2 cellular contexts compared by ENCODE assay signal in the genomic region with DNA sequence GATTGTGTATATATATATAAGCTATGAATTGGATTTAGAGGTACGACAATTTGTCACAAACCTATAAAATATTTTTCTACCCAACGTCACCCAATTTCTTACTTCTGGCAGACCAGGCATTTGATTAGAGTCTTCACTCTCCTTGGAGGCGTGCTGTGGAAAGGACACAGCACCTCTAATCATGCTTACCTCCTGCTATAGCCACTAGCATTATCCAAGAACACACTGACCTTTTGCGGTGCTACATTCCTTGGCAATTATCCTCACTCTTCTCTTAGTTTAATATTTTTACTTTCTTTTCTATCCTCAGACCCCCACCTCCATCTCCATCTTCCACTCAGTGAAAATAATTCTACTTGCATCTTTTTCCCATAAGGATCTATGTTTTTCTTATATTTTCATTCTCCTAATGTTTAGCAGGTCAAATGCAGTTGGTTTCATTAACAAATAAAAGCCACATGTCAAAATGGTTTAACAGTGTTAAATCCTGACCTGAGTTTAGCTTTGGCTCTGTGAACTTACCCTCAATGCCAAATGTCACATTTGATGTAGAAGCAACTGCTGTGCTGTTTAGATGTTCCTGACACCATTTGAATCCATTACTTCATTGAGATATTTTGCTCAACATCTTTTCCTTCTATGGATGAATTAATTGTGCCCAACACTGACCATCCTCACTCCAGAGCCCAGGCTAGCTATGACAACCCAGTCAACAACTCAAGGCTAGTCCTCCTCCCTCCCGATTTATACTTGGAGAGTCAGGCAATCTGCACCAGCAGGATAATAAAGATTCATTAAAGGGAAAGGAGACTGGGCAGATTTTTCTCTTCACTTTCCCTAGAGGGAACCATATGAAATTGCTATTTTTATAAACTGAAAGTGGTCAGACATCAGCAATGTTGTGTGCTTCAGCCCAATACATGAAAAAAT.
TF ChIP-seq lines count a peak whose summit lies in the region.

No MANE protein-coding gene starts in this region.

TF ChIP-seq in SK-N-SH, 30 proteins besides CTCF, POLR2A, EP300 and RAD21 (continues in another document):
- TF ChIP-seq MXI1 (IDR thresholded peaks at IDR 0.05; ENCODE audit: low read depth, low read length) (no peak), FOXJ3 (CRISPR knock-in tag; IDR thresholded peaks at IDR 0.05) (no peak), FOXM1 (IDR thresholded peaks at IDR 0.05; ENCODE audit: low read depth) (no peak), TAF1 (IDR thresholded peaks at IDR 0.05; ENCODE audit: borderline replicate concordance, low read depth, low read length) (no peak), PBX3 (IDR thresholded peaks at IDR 0.05) (no peak), ELF1 (IDR thresholded peaks at IDR 0.05) (no peak), SMC3 (IDR thresholded peaks at IDR 0.05; ENCODE audit: low read depth, low read length) (no peak), NRF1 (IDR thresholded peaks at IDR 0.05; ENCODE audit: low read depth, low read length) (no peak), CHD2 (IDR thresholded peaks at IDR 0.05; ENCODE audit: low read length, partially characterized antibody) (no peak), NFIC (IDR thresholded peaks at IDR 0.05; ENCODE audit: borderline replicate concordance) (no peak), POLR2AphosphoS5 (IDR thresholded peaks at IDR 0.05; ENCODE audit: low read depth, low read length) (no peak), GABPA (IDR thresholded peaks at IDR 0.05; ENCODE audit: low read depth) (no peak), TEAD4 (IDR thresholded peaks at IDR 0.05; ENCODE audit: borderline replicate concordance, insufficient read depth) (no peak)
- TF ChIP-seq, protein P1, sequence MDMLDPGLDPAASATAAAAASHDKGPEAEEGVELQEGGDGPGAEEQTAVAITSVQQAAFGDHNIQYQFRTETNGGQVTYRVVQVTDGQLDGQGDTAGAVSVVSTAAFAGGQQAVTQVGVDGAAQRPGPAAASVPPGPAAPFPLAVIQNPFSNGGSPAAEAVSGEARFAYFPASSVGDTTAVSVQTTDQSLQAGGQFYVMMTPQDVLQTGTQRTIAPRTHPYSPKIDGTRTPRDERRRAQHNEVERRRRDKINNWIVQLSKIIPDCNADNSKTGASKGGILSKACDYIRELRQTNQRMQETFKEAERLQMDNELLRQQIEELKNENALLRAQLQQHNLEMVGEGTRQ (IDR thresholded peaks at IDR 0.05; ENCODE audit: borderline replicate concordance, low read depth, low read length), result no peak
- TF ChIP-seq, protein P2, sequence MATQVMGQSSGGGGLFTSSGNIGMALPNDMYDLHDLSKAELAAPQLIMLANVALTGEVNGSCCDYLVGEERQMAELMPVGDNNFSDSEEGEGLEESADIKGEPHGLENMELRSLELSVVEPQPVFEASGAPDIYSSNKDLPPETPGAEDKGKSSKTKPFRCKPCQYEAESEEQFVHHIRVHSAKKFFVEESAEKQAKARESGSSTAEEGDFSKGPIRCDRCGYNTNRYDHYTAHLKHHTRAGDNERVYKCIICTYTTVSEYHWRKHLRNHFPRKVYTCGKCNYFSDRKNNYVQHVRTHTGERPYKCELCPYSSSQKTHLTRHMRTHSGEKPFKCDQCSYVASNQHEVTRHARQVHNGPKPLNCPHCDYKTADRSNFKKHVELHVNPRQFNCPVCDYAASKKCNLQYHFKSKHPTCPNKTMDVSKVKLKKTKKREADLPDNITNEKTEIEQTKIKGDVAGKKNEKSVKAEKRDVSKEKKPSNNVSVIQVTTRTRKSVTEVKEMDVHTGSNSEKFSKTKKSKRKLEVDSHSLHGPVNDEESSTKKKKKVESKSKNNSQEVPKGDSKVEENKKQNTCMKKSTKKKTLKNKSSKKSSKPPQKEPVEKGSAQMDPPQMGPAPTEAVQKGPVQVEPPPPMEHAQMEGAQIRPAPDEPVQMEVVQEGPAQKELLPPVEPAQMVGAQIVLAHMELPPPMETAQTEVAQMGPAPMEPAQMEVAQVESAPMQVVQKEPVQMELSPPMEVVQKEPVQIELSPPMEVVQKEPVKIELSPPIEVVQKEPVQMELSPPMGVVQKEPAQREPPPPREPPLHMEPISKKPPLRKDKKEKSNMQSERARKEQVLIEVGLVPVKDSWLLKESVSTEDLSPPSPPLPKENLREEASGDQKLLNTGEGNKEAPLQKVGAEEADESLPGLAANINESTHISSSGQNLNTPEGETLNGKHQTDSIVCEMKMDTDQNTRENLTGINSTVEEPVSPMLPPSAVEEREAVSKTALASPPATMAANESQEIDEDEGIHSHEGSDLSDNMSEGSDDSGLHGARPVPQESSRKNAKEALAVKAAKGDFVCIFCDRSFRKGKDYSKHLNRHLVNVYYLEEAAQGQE (IDR thresholded peaks at IDR 0.05; ENCODE audit: low read depth, low read length), result no peak
- TF ChIP-seq, protein P3, sequence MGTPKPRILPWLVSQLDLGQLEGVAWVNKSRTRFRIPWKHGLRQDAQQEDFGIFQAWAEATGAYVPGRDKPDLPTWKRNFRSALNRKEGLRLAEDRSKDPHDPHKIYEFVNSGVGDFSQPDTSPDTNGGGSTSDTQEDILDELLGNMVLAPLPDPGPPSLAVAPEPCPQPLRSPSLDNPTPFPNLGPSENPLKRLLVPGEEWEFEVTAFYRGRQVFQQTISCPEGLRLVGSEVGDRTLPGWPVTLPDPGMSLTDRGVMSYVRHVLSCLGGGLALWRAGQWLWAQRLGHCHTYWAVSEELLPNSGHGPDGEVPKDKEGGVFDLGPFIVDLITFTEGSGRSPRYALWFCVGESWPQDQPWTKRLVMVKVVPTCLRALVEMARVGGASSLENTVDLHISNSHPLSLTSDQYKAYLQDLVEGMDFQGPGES (IDR thresholded peaks at IDR 0.05; ENCODE audit: low read depth, low read length), result no peak
- TF ChIP-seq, protein P4, sequence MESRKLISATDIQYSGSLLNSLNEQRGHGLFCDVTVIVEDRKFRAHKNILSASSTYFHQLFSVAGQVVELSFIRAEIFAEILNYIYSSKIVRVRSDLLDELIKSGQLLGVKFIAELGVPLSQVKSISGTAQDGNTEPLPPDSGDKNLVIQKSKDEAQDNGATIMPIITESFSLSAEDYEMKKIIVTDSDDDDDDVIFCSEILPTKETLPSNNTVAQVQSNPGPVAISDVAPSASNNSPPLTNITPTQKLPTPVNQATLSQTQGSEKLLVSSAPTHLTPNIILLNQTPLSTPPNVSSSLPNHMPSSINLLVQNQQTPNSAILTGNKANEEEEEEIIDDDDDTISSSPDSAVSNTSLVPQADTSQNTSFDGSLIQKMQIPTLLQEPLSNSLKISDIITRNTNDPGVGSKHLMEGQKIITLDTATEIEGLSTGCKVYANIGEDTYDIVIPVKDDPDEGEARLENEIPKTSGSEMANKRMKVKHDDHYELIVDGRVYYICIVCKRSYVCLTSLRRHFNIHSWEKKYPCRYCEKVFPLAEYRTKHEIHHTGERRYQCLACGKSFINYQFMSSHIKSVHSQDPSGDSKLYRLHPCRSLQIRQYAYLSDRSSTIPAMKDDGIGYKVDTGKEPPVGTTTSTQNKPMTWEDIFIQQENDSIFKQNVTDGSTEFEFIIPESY (IDR thresholded peaks at IDR 0.05; ENCODE audit: borderline replicate concordance, low read depth), result no peak

TF ChIP-seq in SK-N-SH treated with all-trans-retinoic acid at 6 μM for 48 hours, 23 proteins besides CTCF, POLR2A, EP300 and RAD21:
- no peak for TF ChIP-seq ZFP30 (CRISPR knock-in tag; IDR thresholded peaks at IDR 0.05)
- TF ChIP-seq, protein P5, sequence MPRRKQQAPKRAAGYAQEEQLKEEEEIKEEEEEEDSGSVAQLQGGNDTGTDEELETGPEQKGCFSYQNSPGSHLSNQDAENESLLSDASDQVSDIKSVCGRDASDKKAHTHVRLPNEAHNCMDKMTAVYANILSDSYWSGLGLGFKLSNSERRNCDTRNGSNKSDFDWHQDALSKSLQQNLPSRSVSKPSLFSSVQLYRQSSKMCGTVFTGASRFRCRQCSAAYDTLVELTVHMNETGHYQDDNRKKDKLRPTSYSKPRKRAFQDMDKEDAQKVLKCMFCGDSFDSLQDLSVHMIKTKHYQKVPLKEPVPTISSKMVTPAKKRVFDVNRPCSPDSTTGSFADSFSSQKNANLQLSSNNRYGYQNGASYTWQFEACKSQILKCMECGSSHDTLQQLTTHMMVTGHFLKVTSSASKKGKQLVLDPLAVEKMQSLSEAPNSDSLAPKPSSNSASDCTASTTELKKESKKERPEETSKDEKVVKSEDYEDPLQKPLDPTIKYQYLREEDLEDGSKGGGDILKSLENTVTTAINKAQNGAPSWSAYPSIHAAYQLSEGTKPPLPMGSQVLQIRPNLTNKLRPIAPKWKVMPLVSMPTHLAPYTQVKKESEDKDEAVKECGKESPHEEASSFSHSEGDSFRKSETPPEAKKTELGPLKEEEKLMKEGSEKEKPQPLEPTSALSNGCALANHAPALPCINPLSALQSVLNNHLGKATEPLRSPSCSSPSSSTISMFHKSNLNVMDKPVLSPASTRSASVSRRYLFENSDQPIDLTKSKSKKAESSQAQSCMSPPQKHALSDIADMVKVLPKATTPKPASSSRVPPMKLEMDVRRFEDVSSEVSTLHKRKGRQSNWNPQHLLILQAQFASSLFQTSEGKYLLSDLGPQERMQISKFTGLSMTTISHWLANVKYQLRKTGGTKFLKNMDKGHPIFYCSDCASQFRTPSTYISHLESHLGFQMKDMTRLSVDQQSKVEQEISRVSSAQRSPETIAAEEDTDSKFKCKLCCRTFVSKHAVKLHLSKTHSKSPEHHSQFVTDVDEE (CRISPR knock-in tag; IDR thresholded peaks at IDR 0.05), result no peak
- no peak for TF ChIP-seq SNAI2 (CRISPR knock-in tag; IDR thresholded peaks at IDR 0.05)
- no peak for TF ChIP-seq CSDC2 (CRISPR knock-in tag; IDR thresholded peaks at IDR 0.05)
- TF ChIP-seq ESRRG (CRISPR knock-in tag; IDR thresholded peaks at IDR 0.05), result no peak
- no peak for TF ChIP-seq ZFP3 (CRISPR knock-in tag; IDR thresholded peaks at IDR 0.05)
- no peak for TF ChIP-seq ZNF565 (CRISPR knock-in tag; conservative IDR thresholded peaks at IDR 0.05; ENCODE audit: low read depth)
- TF ChIP-seq ARNTL (CRISPR knock-in tag; IDR thresholded peaks at IDR 0.05; ENCODE audit: borderline replicate concordance, low read depth), result no peak
- TF ChIP-seq ZNF8 (CRISPR knock-in tag; IDR thresholded peaks at IDR 0.05), result no peak
- TF ChIP-seq PPARA (CRISPR knock-in tag; IDR thresholded peaks at IDR 0.05; ENCODE audit: borderline replicate concordance), result no peak
